22 cellular contexts compared by ENCODE assay signal in genomic region chr20:50277064-50277415, GRCh38.
A peak's percentile ranks its signal among the peaks of the same experiment; 100 is the strongest.
DNase-seq lines count a peak whose midpoint lies in the region; ATAC-seq and TF ChIP-seq lines count a peak whose summit lies in the region.
"Had no signal": no experiment of that assay in that cellular context is flagged by ENCODE, and none has a peak within 500 bp of the region (broad histone marks: within the 10 kb centered on the region; RNA-seq: fewer than 3 reads in every experiment).

No MANE protein-coding gene starts in this region.

- no peaks in the 10 kb centered on the region for H3K79me2 ChIP-seq in DND-41 (ENCODE audit: insufficient read depth, low read length)

- H3K9ac ChIP-seq in DND-41 (ENCODE audit: low read depth, low read length) (no peak overlapping the region), adipocyte (ENCODE audit: low read length) (peak overlapping the region; percentile 46), mesenchymal stem cell (ENCODE audit: low read length) (no peak overlapping the region)
- H3K9ac ChIP-seq: KMS-11 had no signal

- DNase-seq in DND-41 (no peak), adipocyte (ENCODE audit: low read depth) (no peak), mesenchymal stem cell (no peak), kidney tubule cell (ENCODE audit: low spot score) (no peak), HAP-1 (ENCODE audit: low spot score in 2 of 2) (no peak)
- DNase-seq: amniotic stem cell; CD8-positive, alpha-beta T cell; cortex of kidney; foreskin keratinocyte; NCI-H1694 treated with DMSO at 0.1 percent for 48 hours; NCI-H345; NCI-H82; occipital lobe; SW 1271 had no signal

- no peak overlapping the region for H3K14ac ChIP-seq in mesenchymal stem cell (ENCODE audit: low read length in 2 of 2)

- no peak overlapping the region for H3K18ac ChIP-seq in mesenchymal stem cell (ENCODE audit: low read depth in 1 of 2, low read length in 2 of 2)

- no peak overlapping the region for H4K8ac ChIP-seq in mesenchymal stem cell (ENCODE audit: low read length)

- no peak overlapping the region for H2BK120ac ChIP-seq in mesenchymal stem cell (ENCODE audit: low read depth, low read length)

- ATAC-seq in DND-41 (ENCODE audit: insufficient read depth, low read depth): 0 out of 3 replicates have a peak, but pooled peaks have one; percentile 7
- ATAC-seq in HG02981 (IDR thresholded peaks at IDR 0.05; ENCODE audit: unreplicated experiment): no peak
- ATAC-seq: activated T-helper 17 cell treated with anti-CD3 and anti-CD28 coated beads, Interleukin-2, amount 50 U/mL, for 72 hours; CD8-positive, alpha-beta T cell; foreskin keratinocyte; GM12878; GM23338; Right ventricle myocardium inferior had no signal

- H4K20me1 ChIP-seq in DND-41 (ENCODE audit: insufficient read depth, low read length): peaks cover 5% of the 10 kb centered on the region; the same call in 1 of the 2 replicates

- no peak overlapping the region for H2BK15ac ChIP-seq in mesenchymal stem cell (ENCODE audit: low read depth, poor library complexity, severe bottlenecking)

- 87% methylated on average over 5 of the region's 5 CpGs for WGBS in mesenchymal stem cell

- no peaks in the 10 kb centered on the region for H3K79me1 ChIP-seq in mesenchymal stem cell (replicated peaks; ENCODE audit: low read length, poor library complexity, severe bottlenecking)

- H4K91ac ChIP-seq in mesenchymal stem cell (ENCODE audit: low read length): peak overlapping the region; percentile 28

- H2AFZ ChIP-seq in DND-41 (ENCODE audit: low read depth, low read length): no peak overlapping the region
- H2AFZ ChIP-seq in mesenchymal stem cell (ENCODE audit: low read depth, low read length): no peak overlapping the region
- H2AFZ ChIP-seq: GM23338 had no signal

- no peak overlapping the region for H3K4me3 ChIP-seq in DND-41 (ENCODE audit: low read depth in 1 of 2, low read length in 2 of 2)
- H3K4me3 ChIP-seq in adipocyte (ENCODE audit: low read length): no peak overlapping the region
- H3K4me3 ChIP-seq in mesenchymal stem cell (ENCODE audit: insufficient read depth in 1 of 2, low read depth in 1 of 2, low read length in 2 of 2): no peak overlapping the region
- no peak overlapping the region for H3K4me3 ChIP-seq in skin epidermis
- H3K4me3 ChIP-seq in HAP-1: no peak overlapping the region
- H3K4me3 ChIP-seq: GM12878, GM23338, right atrium auricular region had no signal

- H3K36me3 ChIP-seq in DND-41 (ENCODE audit: insufficient read depth, low read length) (no peaks in the 10 kb centered on the region), adipocyte (ENCODE audit: control insufficient read depth, insufficient read depth, low read length, severe bottlenecking) (no peaks in the 10 kb centered on the region), mesenchymal stem cell (ENCODE audit: control insufficient read depth in 1 of 2, insufficient read depth in 2 of 2, low read depth in 1 of 2, low read length in 2 of 2) (no peaks in the 10 kb centered on the region), HAP-1 (replicated peaks) (no peaks in the 10 kb centered on the region)
- H3K36me3 ChIP-seq: right atrium auricular region had no signal

- H3K27ac ChIP-seq in DND-41 (ENCODE audit: low read length) (no peak overlapping the region), mesenchymal stem cell (ENCODE audit: low read length, poor library complexity, severe bottlenecking) (no peak overlapping the region), skin epidermis (peak overlapping the region in 11 of 21 experiments; percentile 41 to 80 (median 53))
- H3K27ac ChIP-seq: foreskin keratinocyte, KMS-11 had no signal

- no peak overlapping the region for H3K23ac ChIP-seq in mesenchymal stem cell (ENCODE audit: low read length in 2 of 2)

- H3K27me3 ChIP-seq in DND-41 (ENCODE audit: insufficient read depth, low read length, poor library complexity): no peaks in the 10 kb centered on the region
- no peaks in the 10 kb centered on the region for H3K27me3 ChIP-seq in adipocyte (replicated peaks; ENCODE audit: control insufficient read depth, insufficient read depth, low read length)
- no peaks in the 10 kb centered on the region for H3K27me3 ChIP-seq in mesenchymal stem cell (ENCODE audit: control insufficient read depth in 1 of 2, insufficient read depth in 1 of 2, low read length in 2 of 2)
- no peaks in the 10 kb centered on the region for H3K27me3 ChIP-seq in HAP-1 (ENCODE audit: low read depth)
- H3K27me3 ChIP-seq: foreskin keratinocyte, right atrium auricular region had no signal

- no peaks in the 10 kb centered on the region for H3K4me1 ChIP-seq in DND-41 (ENCODE audit: insufficient read depth, low read length)
- H3K4me1 ChIP-seq in adipocyte (ENCODE audit: control insufficient read depth, insufficient read depth, low read length): peaks cover 30% of the 10 kb centered on the region
- peaks cover 7% of the 10 kb centered on the region for H3K4me1 ChIP-seq in mesenchymal stem cell (ENCODE audit: control insufficient read depth, insufficient read depth, low read depth, low read length)
- H3K4me1 ChIP-seq in HAP-1: no peaks in the 10 kb centered on the region
- H3K4me1 ChIP-seq: foreskin keratinocyte had no signal

- H2BK5ac ChIP-seq in mesenchymal stem cell (ENCODE audit: low read depth, low read length, poor library complexity, severe bottlenecking): no peak overlapping the region

- H3K4me2 ChIP-seq in DND-41 (ENCODE audit: insufficient read depth, low read length) (no peak overlapping the region), mesenchymal stem cell (ENCODE audit: low read length, poor library complexity, severe bottlenecking) (no peak overlapping the region)
- H3K4me2 ChIP-seq: GM23338, KMS-11 had no signal

- H3K9me3 ChIP-seq in DND-41 (ENCODE audit: insufficient read depth, low read length, severe bottlenecking) (no peaks in the 10 kb centered on the region), adipocyte (ENCODE audit: control insufficient read depth, low read length) (no peaks in the 10 kb centered on the region), mesenchymal stem cell (ENCODE audit: control insufficient read depth, low read length) (no peaks in the 10 kb centered on the region), HAP-1 (no peaks in the 10 kb centered on the region)
- H3K9me3 ChIP-seq: right atrium auricular region had no signal

- no peak for TF ChIP-seq CTCF in DND-41 (IDR thresholded peaks at IDR 0.05; ENCODE audit: borderline replicate concordance, extremely low read depth, low read length, poor library complexity, severe bottlenecking)

- peak overlapping the region in 1 of 2 experiments; percentile 32 for H3K4ac ChIP-seq in mesenchymal stem cell (ENCODE audit: low read depth in 1 of 2, low read length in 2 of 2)

- in situ Hi-C loops in HAP-1 (cut with MboI; ENCODE audit: low sequenced_read_pairs): no loop called here

- H2AK5ac ChIP-seq in mesenchymal stem cell (ENCODE audit: low read length, severe bottlenecking): no peak overlapping the region

- H2BK12ac ChIP-seq in mesenchymal stem cell (ENCODE audit: low read length in 2 of 2): peak overlapping the region in 1 of 2 experiments; percentile 74

Comparison
In these comparisons a context has a peak if more than half of its experiments do, and no peak if none do; other contexts are left out.
1. H3K27ac ChIP-seq: peak in skin epidermis (11 of 21); none in DND-41 (single experiment) and mesenchymal stem cell (single experiment).